11 cellular contexts compared by ENCODE assay signal in the genomic region with DNA sequence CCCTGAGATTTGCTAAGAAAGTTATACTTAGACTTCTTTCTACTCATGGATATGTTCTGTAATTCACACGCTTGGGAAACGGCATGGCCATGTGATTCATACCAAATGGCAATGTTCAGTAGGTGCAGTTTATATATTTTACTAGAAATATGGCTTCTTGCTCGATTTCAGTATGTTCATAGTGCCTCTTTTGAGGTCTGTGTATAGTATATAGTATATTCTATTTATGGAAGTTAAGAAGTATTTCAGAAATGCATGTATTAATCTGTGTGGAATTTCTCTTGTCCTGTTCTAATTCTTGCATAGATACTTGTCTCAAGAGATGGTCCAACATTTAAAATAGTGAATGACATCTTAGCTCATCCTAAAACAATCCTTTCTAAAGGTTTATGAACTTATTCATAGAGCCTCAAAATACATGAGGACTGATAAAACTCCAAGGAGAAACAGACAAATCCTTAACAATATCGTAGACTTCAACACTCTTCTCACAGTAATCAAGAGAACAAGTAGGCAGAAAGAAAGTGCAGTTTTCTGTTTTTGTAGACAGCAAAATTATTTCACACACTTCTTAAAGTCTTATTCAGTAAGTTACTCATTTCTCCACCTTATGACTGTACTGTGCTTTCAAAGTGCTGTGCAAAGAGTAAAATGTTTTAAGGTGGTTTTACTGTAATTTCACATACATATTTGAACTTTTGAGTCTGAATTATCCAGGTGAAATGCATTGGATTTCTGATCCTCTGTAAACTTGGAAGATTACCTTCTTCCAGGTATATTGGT. TPM values are rescaled to one million over a fixed set of nuclear protein-coding genes. Genes with fewer than 3 reads are reported as not detected.
DNase-seq lines count a peak whose midpoint lies in the region; ATAC-seq and TF ChIP-seq lines count a peak whose summit lies in the region.
"Had no signal": no experiment of that assay in that cellular context is flagged by ENCODE, and none has a peak within 500 bp of the region (broad histone marks: within the 10 kb centered on the region; RNA-seq: fewer than 3 reads in every experiment).

No MANE protein-coding gene starts in this region.

- no peak for ATAC-seq in WTC11
- no peak for ATAC-seq in GM18519 (IDR thresholded peaks at IDR 0.05; ENCODE audit: low FRiP score, unreplicated experiment)

- H3K27ac Mint-ChIP-seq in WTC11, result peak overlapping the region; percentile 89
- H3K27ac Mint-ChIP-seq in immature natural killer cell, result peak overlapping the region in 5 of 6 donors; percentile 57 to 72 (median 71)

- H3K27me3 Mint-ChIP-seq in WTC11 (ENCODE audit: low read depth) (no peaks in the 10 kb centered on the region), immature natural killer cell (ENCODE audit: low read depth in 3 of 3) (peaks cover 0 to 2% (median 0%) of the 10 kb centered on the region in 3 donors)

- TF ChIP-seq CTCF in WTC11 (IDR thresholded peaks at IDR 0.05), result no peak
- TF ChIP-seq CTCF in ascending aorta (IDR thresholded peaks at IDR 0.05), result no peak

- CTCF ChIA-PET in WTC11 (lab: Charles Lee), result interaction anchor here (1.2 to 2.4 kb wide), 2 partner anchors 12 to 106 kb away, joined by 4 to 7 read pairs; a partner anchor contains a TSS

- H3K27me3 ChIP-seq in ascending aorta, result no peaks in the 10 kb centered on the region

- intact Hi-C loops in ascending aorta (cut with DNase I), result no loop called here

- peaks cover 0 to 2% of the 10 kb centered on the region in 2 donors for H3K4me1 ChIP-seq in ascending aorta

- H3K36me3 Mint-ChIP-seq in WTC11 (no peaks in the 10 kb centered on the region), immature natural killer cell (no peaks in the 10 kb centered on the region)

- POLR2A ChIA-PET in WTC11 (lab: Charles Lee), result no interaction called here

- no peaks in the 10 kb centered on the region for H3K36me3 ChIP-seq in ascending aorta

- DNase-seq in A172 (ENCODE audit: low spot score) (peak; percentile 18), EL (peak; percentile 84), WTC11 (ENCODE audit: low spot score) (no peak), immature natural killer cell (no peak), ascending aorta (ENCODE audit: low spot score in 2 of 2) (no peak), NCI-H748 treated with DMSO at 0.1 percent for 48 hours (lab: John Stamatoyannopoulos, UW) (no peak), cortex of kidney (lab: John Stamatoyannopoulos, UW) (no peak)
- DNase-seq: mesendoderm, NCI-H187, T-helper 9 cell had no signal

- H3K4me3 ChIP-seq in ascending aorta, result no peak overlapping the region

- H3K9me3 Mint-ChIP-seq in WTC11 (no peaks in the 10 kb centered on the region), immature natural killer cell (no peaks in the 10 kb centered on the region)

- no peaks in the 10 kb centered on the region for H3K9me3 ChIP-seq in ascending aorta

- peaks cover 38% of the 10 kb centered on the region for H3K4me1 Mint-ChIP-seq in WTC11
- peaks cover 69 to 93% of the 10 kb centered on the region in 2 donors for H3K4me1 Mint-ChIP-seq in immature natural killer cell

- H3K4me3 Mint-ChIP-seq in WTC11 (no peak overlapping the region), immature natural killer cell (peak overlapping the region in 3 of 5 donors; percentile 38 to 49 (median 48))

- H3K27ac ChIP-seq in ascending aorta, result no peak overlapping the region

TF ChIP-seq in WTC11, 78 proteins besides CTCF, POLR2A, EP300 and RAD21 (continues in another document):
- TF ChIP-seq NR2C2 (CRISPR knock-in tag; IDR thresholded peaks at IDR 0.05) (no peak), RORB (CRISPR knock-in tag; IDR thresholded peaks at IDR 0.05) (no peak), IRF2 (CRISPR knock-in tag; IDR thresholded peaks at IDR 0.05; ENCODE audit: borderline replicate concordance, low read depth) (no peak), CBFB (CRISPR knock-in tag; IDR thresholded peaks at IDR 0.05; ENCODE audit: low read depth) (no peak), RELA (CRISPR knock-in tag; IDR thresholded peaks at IDR 0.05; ENCODE audit: borderline replicate concordance) (no peak), ZNF416 (CRISPR knock-in tag; IDR thresholded peaks at IDR 0.05) (no peak), ZNF317 (CRISPR knock-in tag; IDR thresholded peaks at IDR 0.05; ENCODE audit: borderline replicate concordance, low read depth) (no peak), SMAD4 (CRISPR knock-in tag; IDR thresholded peaks at IDR 0.05) (no peak)
- TF ChIP-seq, protein P1, sequence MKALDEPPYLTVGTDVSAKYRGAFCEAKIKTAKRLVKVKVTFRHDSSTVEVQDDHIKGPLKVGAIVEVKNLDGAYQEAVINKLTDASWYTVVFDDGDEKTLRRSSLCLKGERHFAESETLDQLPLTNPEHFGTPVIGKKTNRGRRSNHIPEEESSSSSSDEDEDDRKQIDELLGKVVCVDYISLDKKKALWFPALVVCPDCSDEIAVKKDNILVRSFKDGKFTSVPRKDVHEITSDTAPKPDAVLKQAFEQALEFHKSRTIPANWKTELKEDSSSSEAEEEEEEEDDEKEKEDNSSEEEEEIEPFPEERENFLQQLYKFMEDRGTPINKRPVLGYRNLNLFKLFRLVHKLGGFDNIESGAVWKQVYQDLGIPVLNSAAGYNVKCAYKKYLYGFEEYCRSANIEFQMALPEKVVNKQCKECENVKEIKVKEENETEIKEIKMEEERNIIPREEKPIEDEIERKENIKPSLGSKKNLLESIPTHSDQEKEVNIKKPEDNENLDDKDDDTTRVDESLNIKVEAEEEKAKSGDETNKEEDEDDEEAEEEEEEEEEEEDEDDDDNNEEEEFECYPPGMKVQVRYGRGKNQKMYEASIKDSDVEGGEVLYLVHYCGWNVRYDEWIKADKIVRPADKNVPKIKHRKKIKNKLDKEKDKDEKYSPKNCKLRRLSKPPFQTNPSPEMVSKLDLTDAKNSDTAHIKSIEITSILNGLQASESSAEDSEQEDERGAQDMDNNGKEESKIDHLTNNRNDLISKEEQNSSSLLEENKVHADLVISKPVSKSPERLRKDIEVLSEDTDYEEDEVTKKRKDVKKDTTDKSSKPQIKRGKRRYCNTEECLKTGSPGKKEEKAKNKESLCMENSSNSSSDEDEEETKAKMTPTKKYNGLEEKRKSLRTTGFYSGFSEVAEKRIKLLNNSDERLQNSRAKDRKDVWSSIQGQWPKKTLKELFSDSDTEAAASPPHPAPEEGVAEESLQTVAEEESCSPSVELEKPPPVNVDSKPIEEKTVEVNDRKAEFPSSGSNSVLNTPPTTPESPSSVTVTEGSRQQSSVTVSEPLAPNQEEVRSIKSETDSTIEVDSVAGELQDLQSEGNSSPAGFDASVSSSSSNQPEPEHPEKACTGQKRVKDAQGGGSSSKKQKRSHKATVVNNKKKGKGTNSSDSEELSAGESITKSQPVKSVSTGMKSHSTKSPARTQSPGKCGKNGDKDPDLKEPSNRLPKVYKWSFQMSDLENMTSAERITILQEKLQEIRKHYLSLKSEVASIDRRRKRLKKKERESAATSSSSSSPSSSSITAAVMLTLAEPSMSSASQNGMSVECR (CRISPR knock-in tag; IDR thresholded peaks at IDR 0.05; ENCODE audit: borderline replicate concordance), result no peak
- TF ChIP-seq, protein P2, sequence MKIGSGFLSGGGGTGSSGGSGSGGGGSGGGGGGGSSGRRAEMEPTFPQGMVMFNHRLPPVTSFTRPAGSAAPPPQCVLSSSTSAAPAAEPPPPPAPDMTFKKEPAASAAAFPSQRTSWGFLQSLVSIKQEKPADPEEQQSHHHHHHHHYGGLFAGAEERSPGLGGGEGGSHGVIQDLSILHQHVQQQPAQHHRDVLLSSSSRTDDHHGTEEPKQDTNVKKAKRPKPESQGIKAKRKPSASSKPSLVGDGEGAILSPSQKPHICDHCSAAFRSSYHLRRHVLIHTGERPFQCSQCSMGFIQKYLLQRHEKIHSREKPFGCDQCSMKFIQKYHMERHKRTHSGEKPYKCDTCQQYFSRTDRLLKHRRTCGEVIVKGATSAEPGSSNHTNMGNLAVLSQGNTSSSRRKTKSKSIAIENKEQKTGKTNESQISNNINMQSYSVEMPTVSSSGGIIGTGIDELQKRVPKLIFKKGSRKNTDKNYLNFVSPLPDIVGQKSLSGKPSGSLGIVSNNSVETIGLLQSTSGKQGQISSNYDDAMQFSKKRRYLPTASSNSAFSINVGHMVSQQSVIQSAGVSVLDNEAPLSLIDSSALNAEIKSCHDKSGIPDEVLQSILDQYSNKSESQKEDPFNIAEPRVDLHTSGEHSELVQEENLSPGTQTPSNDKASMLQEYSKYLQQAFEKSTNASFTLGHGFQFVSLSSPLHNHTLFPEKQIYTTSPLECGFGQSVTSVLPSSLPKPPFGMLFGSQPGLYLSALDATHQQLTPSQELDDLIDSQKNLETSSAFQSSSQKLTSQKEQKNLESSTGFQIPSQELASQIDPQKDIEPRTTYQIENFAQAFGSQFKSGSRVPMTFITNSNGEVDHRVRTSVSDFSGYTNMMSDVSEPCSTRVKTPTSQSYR (CRISPR knock-in tag; IDR thresholded peaks at IDR 0.05), result no peak
- TF ChIP-seq, protein P3, sequence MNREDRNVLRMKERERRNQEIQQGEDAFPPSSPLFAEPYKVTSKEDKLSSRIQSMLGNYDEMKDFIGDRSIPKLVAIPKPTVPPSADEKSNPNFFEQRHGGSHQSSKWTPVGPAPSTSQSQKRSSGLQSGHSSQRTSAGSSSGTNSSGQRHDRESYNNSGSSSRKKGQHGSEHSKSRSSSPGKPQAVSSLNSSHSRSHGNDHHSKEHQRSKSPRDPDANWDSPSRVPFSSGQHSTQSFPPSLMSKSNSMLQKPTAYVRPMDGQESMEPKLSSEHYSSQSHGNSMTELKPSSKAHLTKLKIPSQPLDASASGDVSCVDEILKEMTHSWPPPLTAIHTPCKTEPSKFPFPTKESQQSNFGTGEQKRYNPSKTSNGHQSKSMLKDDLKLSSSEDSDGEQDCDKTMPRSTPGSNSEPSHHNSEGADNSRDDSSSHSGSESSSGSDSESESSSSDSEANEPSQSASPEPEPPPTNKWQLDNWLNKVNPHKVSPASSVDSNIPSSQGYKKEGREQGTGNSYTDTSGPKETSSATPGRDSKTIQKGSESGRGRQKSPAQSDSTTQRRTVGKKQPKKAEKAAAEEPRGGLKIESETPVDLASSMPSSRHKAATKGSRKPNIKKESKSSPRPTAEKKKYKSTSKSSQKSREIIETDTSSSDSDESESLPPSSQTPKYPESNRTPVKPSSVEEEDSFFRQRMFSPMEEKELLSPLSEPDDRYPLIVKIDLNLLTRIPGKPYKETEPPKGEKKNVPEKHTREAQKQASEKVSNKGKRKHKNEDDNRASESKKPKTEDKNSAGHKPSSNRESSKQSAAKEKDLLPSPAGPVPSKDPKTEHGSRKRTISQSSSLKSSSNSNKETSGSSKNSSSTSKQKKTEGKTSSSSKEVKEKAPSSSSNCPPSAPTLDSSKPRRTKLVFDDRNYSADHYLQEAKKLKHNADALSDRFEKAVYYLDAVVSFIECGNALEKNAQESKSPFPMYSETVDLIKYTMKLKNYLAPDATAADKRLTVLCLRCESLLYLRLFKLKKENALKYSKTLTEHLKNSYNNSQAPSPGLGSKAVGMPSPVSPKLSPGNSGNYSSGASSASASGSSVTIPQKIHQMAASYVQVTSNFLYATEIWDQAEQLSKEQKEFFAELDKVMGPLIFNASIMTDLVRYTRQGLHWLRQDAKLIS (CRISPR knock-in tag; IDR thresholded peaks at IDR 0.05; ENCODE audit: borderline replicate concordance), result no peak

RNA-seq across cellular contexts. Expression of a gene that starts 11.1 kb away (rescaled TPM):
- 30.8 and 36.9 TPM in 2 replicates for total RNA-seq in A172 (2014; rRNA removed; shearing (Covaris generic))
- total RNA-seq in WTC11 (2021) (177 to 181 TPM (median 178 TPM) in 3 replicates), ascending aorta (67.4 TPM)
- polyA plus RNA-seq in immature natural killer cell, result 10 to 100 TPM in 2 of 3 donors, 1 to 10 TPM in 1; 5.0 to 30.9 (median 14.3) TPM

Comparison
In these comparisons a context has a peak if more than half of its experiments do, and no peak if none do; other contexts are left out.
1. DNase-seq: peak in A172 (single experiment) and EL (single experiment); none in WTC11 (single experiment), immature natural killer cell (0 of 3), ascending aorta (0 of 2), NCI-H748 treated with DMSO at 0.1 percent for 48 hours (single experiment) and cortex of kidney (single experiment).